8 cellular contexts compared by ENCODE assay signal in the genomic region with DNA sequence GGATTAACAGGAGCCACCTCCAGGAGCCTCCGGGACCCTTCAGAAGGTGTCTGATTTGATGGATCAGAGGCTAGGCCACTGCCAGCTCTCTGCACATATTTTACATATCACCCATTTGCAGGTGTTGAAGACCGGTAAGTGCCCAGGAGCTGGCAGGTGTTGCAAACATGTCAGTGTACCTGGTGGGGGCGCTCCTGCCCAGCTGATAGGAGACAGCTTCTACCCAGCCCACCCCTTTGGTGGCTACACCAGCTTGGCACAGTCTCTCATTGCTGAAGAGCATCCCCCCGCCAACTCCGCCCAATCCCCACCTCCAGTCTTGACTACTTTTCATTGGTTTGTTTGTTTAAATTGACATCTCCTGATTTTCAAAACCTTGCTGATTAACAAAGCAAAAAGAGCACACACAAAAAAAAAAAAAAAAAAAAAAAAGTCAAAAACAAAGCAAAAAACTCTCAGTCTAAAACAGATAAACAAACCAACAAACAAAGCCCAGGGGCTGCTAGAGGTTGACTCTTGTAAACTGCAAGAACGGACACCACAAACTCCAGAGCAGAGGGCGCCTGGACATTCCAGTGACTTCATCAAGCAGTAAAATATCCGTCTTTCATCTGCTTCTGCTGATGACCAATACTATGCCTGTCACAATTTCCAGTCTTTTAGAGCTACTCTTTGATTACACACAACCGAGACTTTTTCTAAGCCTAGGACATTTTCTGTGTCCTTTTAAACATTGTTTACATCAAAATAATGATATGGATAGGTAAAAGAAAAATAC.
DNase-seq lines count a peak whose midpoint lies in the region; TF ChIP-seq lines count a peak whose summit lies in the region.
"Had no signal": no experiment of that assay in that cellular context is flagged by ENCODE, and none has a peak within 500 bp of the region (broad histone marks: within the 10 kb centered on the region; RNA-seq: fewer than 3 reads in every experiment).

No MANE protein-coding gene starts in this region.

- no peaks in the 10 kb centered on the region for H3K27me3 Mint-ChIP-seq in activated CD4-positive, alpha-beta memory T cell treated with anti-CD3 and anti-CD28 coated beads for 36 hours

- H3K9me3 ChIP-seq in Karpas-422 (ENCODE audit: low read length) (no peaks in the 10 kb centered on the region), mammary epithelial cell (replicated peaks; ENCODE audit: insufficient read depth, low read length) (no peaks in the 10 kb centered on the region), sigmoid colon (no peaks in the 10 kb centered on the region)

- CTCF ChIA-PET in GM10248 (lab: Yijun Ruan, JAX) (interaction anchor here (2.1 kb wide), 1 partner anchor 12 kb away, joined by 8 read pairs; no protein-coding TSS in a partner anchor), mammary epithelial cell (lab: Charles Lee; ENCODE audit: low non-redundant PET) (no interaction called here)
- CTCF ChIA-PET in activated CD4-positive, alpha-beta memory T cell treated with anti-CD3 and anti-CD28 coated beads for 36 hours (lab: Charles Lee): no interaction called here

- POLR2A ChIA-PET in GM10248 (lab: Yijun Ruan, JAX): no interaction called here
- POLR2A ChIA-PET in activated CD4-positive, alpha-beta memory T cell treated with anti-CD3 and anti-CD28 coated beads for 36 hours (lab: Charles Lee): no interaction called here

- WGBS in mammary epithelial cell (ENCODE audit: low coverage, missing lambda C conversion rate): 65% methylated on average over 7 of the region's 9 CpGs
- 24 to 48% methylated on average over 9 of the region's 9 CpGs for WGBS in sigmoid colon, 2 donors

- intact Hi-C loops in mammary epithelial cell (cut with micrococcal nuclease): loop anchor here (5.0 kb wide), 1 partner anchor 817 kb away; no protein-coding TSS in a partner anchor
- intact Hi-C loops in sigmoid colon (cut with DNase I): no loop called here
- intact Hi-C loops in activated CD4-positive, alpha-beta memory T cell treated with anti-CD3 and anti-CD28 coated beads for 36 hours (cut with micrococcal nuclease): no loop called here

- no peak overlapping the region for H2AFZ ChIP-seq in Karpas-422 (ENCODE audit: low read length)
- H2AFZ ChIP-seq in mammary epithelial cell (ENCODE audit: low read depth, low read length): no peak overlapping the region

- H3K4me1 ChIP-seq in Karpas-422 (ENCODE audit: low read length) (no peaks in the 10 kb centered on the region), mammary epithelial cell (ENCODE audit: insufficient read depth, low read length) (no peaks in the 10 kb centered on the region), sigmoid colon (no peaks in the 10 kb centered on the region)

- no peak overlapping the region for H3K4me3 Mint-ChIP-seq in activated CD4-positive, alpha-beta memory T cell treated with anti-CD3 and anti-CD28 coated beads for 36 hours

- BruUV-seq in mammary epithelial cell (replicated peaks; lab: Mats Ljungman, UMichigan): no TSS peak

- peak; percentile 37 for TF ChIP-seq CTCF in GM10248 (IDR thresholded peaks at IDR 0.05; ENCODE audit: control extremely low read depth, extremely low read depth, low read depth, missing control alignments)
- peak; percentile 37 to 51 for TF ChIP-seq CTCF in mammary epithelial cell (conservative IDR thresholded peaks at IDR 0.05 in 1 of 2, IDR thresholded peaks at IDR 0.05 in 1 of 2; ENCODE audit: extremely low read depth in 1 of 2, insufficient read depth in 1 of 2, low read depth in 1 of 2, low read length in 2 of 2)
- TF ChIP-seq CTCF in sigmoid colon (IDR thresholded peaks at IDR 0.05): no peak

- H3K27me3 ChIP-seq in Karpas-422 (ENCODE audit: low read length) (no peaks in the 10 kb centered on the region), mammary epithelial cell (ENCODE audit: insufficient read depth, low read length) (no peaks in the 10 kb centered on the region), sigmoid colon (no peaks in the 10 kb centered on the region)

- H3K36me3 ChIP-seq in Karpas-422 (ENCODE audit: insufficient read depth, low read length) (no peaks in the 10 kb centered on the region), mammary epithelial cell (ENCODE audit: insufficient read depth, low read length) (no peaks in the 10 kb centered on the region), sigmoid colon (no peaks in the 10 kb centered on the region)

- peak; percentile 7 for DNase-seq in GM10248 (ENCODE audit: extremely low spot score)
- DNase-seq in Karpas-422: peak; percentile 78
- no peak for DNase-seq in mammary epithelial cell
- DNase-seq in mucosa of gallbladder (ENCODE audit: low spot score): peak; percentile 16
- no peak for DNase-seq in sigmoid colon
- DNase-seq in GM19240 (ENCODE audit: insufficient read length, low spot score): no peak
- DNase-seq in activated CD4-positive, alpha-beta memory T cell treated with anti-CD3 and anti-CD28 coated beads for 36 hours: no peak

- no peaks in the 10 kb centered on the region for H3K36me3 Mint-ChIP-seq in activated CD4-positive, alpha-beta memory T cell treated with anti-CD3 and anti-CD28 coated beads for 36 hours

- H3K9ac ChIP-seq in Karpas-422 (ENCODE audit: low read length): no peak overlapping the region
- no peak overlapping the region for H3K9ac ChIP-seq in mammary epithelial cell (ENCODE audit: insufficient read depth, low read length)

- no peaks in the 10 kb centered on the region for H4K20me1 ChIP-seq in Karpas-422 (ENCODE audit: insufficient read depth, low read depth, low read length)
- H4K20me1 ChIP-seq in mammary epithelial cell (ENCODE audit: insufficient read depth, low read length): no peaks in the 10 kb centered on the region

- H3K27ac Mint-ChIP-seq in activated CD4-positive, alpha-beta memory T cell treated with anti-CD3 and anti-CD28 coated beads for 36 hours: no peak overlapping the region

- dilution Hi-C loops in mammary epithelial cell (cut with HindIII; ENCODE audit: low sequenced_read_pairs): no loop called here

- H3K4me1 Mint-ChIP-seq in activated CD4-positive, alpha-beta memory T cell treated with anti-CD3 and anti-CD28 coated beads for 36 hours (ENCODE audit: low read depth): no peaks in the 10 kb centered on the region

- H3K4me2 ChIP-seq in Karpas-422 (ENCODE audit: low read depth, low read length, poor library complexity, severe bottlenecking): no peak overlapping the region
- H3K4me2 ChIP-seq in mammary epithelial cell (ENCODE audit: insufficient read depth, low read depth, low read length): no peak overlapping the region

- no peak for TF ChIP-seq POLR2A in sigmoid colon (IDR thresholded peaks at IDR 0.05)

- TF ChIP-seq EP300 in sigmoid colon (IDR thresholded peaks at IDR 0.05): no peak

- in situ Hi-C loops in mammary epithelial cell (cut with MboI; ENCODE audit: low sequenced_read_pairs in 2 of 2): no loop called here

- H3K9me3 Mint-ChIP-seq in activated CD4-positive, alpha-beta memory T cell treated with anti-CD3 and anti-CD28 coated beads for 36 hours: peaks cover 8% of the 10 kb centered on the region

- no peaks in the 10 kb centered on the region for H3K9me2 ChIP-seq in Karpas-422 (replicated peaks; ENCODE audit: insufficient read depth, low read length)

- H3K4me3 ChIP-seq in Karpas-422 (ENCODE audit: low read length): no peak overlapping the region
- no peak overlapping the region for H3K4me3 ChIP-seq in mammary epithelial cell (replicated peaks in 1 of 3; ENCODE audit: insufficient read depth in 1 of 3, low read depth in 2 of 3, low read length in 3 of 3)
- H3K4me3 ChIP-seq in sigmoid colon: no peak overlapping the region
- H3K4me3 ChIP-seq: skin epidermis had no signal

- H3K79me2 ChIP-seq in Karpas-422 (ENCODE audit: low read length) (no peaks in the 10 kb centered on the region), mammary epithelial cell (ENCODE audit: insufficient read depth, low read length) (no peaks in the 10 kb centered on the region)

- H3K27ac ChIP-seq in Karpas-422 (ENCODE audit: low read length): no peak overlapping the region
- H3K27ac ChIP-seq in mammary epithelial cell (ENCODE audit: insufficient read depth, low read depth, low read length): no peak overlapping the region
- H3K27ac ChIP-seq in sigmoid colon: no peak overlapping the region
- H3K27ac ChIP-seq: skin epidermis had no signal

Comparison
In these comparisons a context has a peak if more than half of its experiments do, and no peak if none do; other contexts are left out.
1. DNase-seq: peak in GM10248 (single experiment), Karpas-422 (single experiment) and mucosa of gallbladder (single experiment); none in mammary epithelial cell (single experiment), sigmoid colon (single experiment), GM19240 (single experiment) and activated CD4-positive, alpha-beta memory T cell treated with anti-CD3 and anti-CD28 coated beads for 36 hours (single experiment).
2. CTCF ChIP-seq: peak in GM10248 (single experiment) and mammary epithelial cell (2 of 2); none in sigmoid colon (0 of 4).